In the genomic region with DNA sequence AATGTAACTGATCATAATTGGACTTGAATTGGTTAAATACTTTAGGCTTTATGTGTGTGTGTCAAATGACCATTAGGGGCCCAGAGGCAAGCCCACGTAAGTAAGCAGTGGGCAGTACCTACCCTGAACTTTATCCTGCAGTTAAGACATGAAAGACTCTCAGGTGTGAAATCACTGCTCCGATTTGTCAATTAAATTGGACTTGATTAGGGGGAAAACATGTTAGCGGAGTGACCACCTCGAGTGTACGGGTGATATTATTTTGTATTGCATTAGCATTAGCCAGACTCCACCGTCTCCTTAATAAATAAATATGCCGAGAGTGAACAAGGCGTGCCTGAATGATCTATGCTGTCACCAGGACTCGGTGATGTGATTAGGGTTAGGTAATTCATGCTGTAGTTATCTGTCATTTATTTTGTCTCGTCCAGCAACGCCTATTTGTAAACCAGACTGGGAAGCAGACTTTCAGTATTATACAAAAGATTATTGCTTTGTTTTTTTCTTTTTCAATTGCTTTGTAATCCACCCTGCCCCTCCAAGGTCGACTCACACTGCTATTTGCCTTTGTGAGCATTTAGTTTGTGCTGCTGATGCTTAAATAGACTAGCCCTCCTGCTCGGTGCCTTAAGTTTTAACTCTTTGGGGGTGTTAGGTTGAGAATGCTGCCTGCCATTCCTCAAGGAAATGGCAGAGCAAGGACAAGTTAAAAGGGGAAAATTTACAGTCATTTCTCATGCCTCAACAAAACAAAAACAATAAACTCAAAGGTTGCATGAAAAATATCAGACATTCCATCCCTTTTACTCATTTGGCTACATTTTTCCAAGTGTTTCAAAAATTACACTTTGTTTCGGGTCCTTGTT, we compare ENCODE assay signal across 8 cellular contexts. TPM values are rescaled to one million over a fixed set of nuclear protein-coding genes. Genes with fewer than 3 reads are reported as not detected.
DNase-seq lines count a peak whose midpoint lies in the region; ATAC-seq and TF ChIP-seq lines count a peak whose summit lies in the region.

No MANE protein-coding gene starts in this region.

- no peaks in the 10 kb centered on the region for H3K9me3 Mint-ChIP-seq in naive thymus-derived CD4-positive, alpha-beta T cell
- peaks cover 0 to 5% (median 0%) of the 10 kb centered on the region in 6 donors for H3K9me3 Mint-ChIP-seq in immature natural killer cell

- H3K27ac ChIP-seq in BLaER1, result no peak overlapping the region
- peak overlapping the region; percentile 7; the same call in 1 of the 2 replicates for H3K27ac ChIP-seq in HUES6 (ENCODE audit: low read depth, low read length)
- peak overlapping the region; percentile 54 to 86 for H3K27ac ChIP-seq in coronary artery
- no peak overlapping the region for H3K27ac ChIP-seq in naive thymus-derived CD4-positive, alpha-beta T cell (ENCODE audit: low read depth, low read length)
- H3K27ac ChIP-seq in MM.1S (ENCODE audit: low read length), result no peak overlapping the region

- H2AFZ ChIP-seq in MM.1S (ENCODE audit: low read length), result no peak overlapping the region

- intact Hi-C loops in naive thymus-derived CD4-positive, alpha-beta T cell (cut with micrococcal nuclease), result loop anchor here in 1 of 2 donors (5.0 to 10.0 kb wide), 4 partner anchors 72 to 365 kb away; no protein-coding TSS in a partner anchor

- H3K4me3 Mint-ChIP-seq in naive thymus-derived CD4-positive, alpha-beta T cell, result peak overlapping the region in 9 of 10 donors; percentile 79 to 94 (median 87)
- H3K4me3 Mint-ChIP-seq in immature natural killer cell, result peak overlapping the region in 2 of 5 donors; percentile 36 to 72

- no peaks in the 10 kb centered on the region for H3K9me2 ChIP-seq in MM.1S (replicated peaks; ENCODE audit: insufficient read depth, low read length)

- POLR2A ChIA-PET in naive thymus-derived CD4-positive, alpha-beta T cell (lab: Charles Lee), result no interaction called here

- H3K9ac ChIP-seq in BLaER1 (peak overlapping the region; percentile 76), HUES6 (ENCODE audit: low read length) (peak overlapping the region; percentile 60), MM.1S (ENCODE audit: low read length) (no peak overlapping the region)

- H3F3A ChIP-seq in MM.1S (ENCODE audit: insufficient read depth, low read length), result no peaks in the 10 kb centered on the region

- no peaks in the 10 kb centered on the region for H3K9me3 ChIP-seq in BLaER1
- H3K9me3 ChIP-seq in HUES6 (ENCODE audit: control insufficient read depth, insufficient read depth, low read depth, low read length), result no peaks in the 10 kb centered on the region
- H3K9me3 ChIP-seq in naive thymus-derived CD4-positive, alpha-beta T cell (ENCODE audit: control insufficient read depth in 2 of 3, low read length in 3 of 3), result no peaks in the 10 kb centered on the region
- H3K9me3 ChIP-seq in MM.1S (replicated peaks; ENCODE audit: insufficient read depth, low read length), result no peaks in the 10 kb centered on the region

- H3K4me2 ChIP-seq in BLaER1, result peak overlapping the region; percentile 95
- H3K4me2 ChIP-seq in MM.1S (ENCODE audit: low read depth, low read length), result no peak overlapping the region

- peak overlapping the region in 2 of 9 donors; percentile 9 to 78 for H3K27ac Mint-ChIP-seq in naive thymus-derived CD4-positive, alpha-beta T cell
- H3K27ac Mint-ChIP-seq in immature natural killer cell, result no peak overlapping the region

- CTCF ChIA-PET in naive thymus-derived CD4-positive, alpha-beta T cell (lab: Charles Lee), result no interaction called here

- TF ChIP-seq CTCF in coronary artery (IDR thresholded peaks at IDR 0.05), result no peak
- TF ChIP-seq CTCF in MM.1S (IDR thresholded peaks at IDR 0.05; ENCODE audit: low read length), result no peak

- H3K27me3 Mint-ChIP-seq in naive thymus-derived CD4-positive, alpha-beta T cell, result peaks cover 17 to 42% (median 27%) of the 10 kb centered on the region in 5 donors
- peaks cover 2 to 10% (median 4%) of the 10 kb centered on the region in 3 donors for H3K27me3 Mint-ChIP-seq in immature natural killer cell (ENCODE audit: low read depth in 3 of 3)

- H3K27me3 ChIP-seq in BLaER1 (no peaks in the 10 kb centered on the region), HUES6 (ENCODE audit: control insufficient read depth, insufficient read depth, low read length) (no peaks in the 10 kb centered on the region), MM.1S (replicated peaks; ENCODE audit: insufficient read depth, low read length) (no peaks in the 10 kb centered on the region)
- H3K27me3 ChIP-seq in naive thymus-derived CD4-positive, alpha-beta T cell (ENCODE audit: control insufficient read depth in 2 of 2, insufficient read depth in 2 of 2, low read length in 2 of 2), result no peaks in the 10 kb centered on the region

- H3K36me3 Mint-ChIP-seq in naive thymus-derived CD4-positive, alpha-beta T cell, result peaks cover 0 to 2% (median 0%) of the 10 kb centered on the region in 5 donors
- no peaks in the 10 kb centered on the region for H3K36me3 Mint-ChIP-seq in immature natural killer cell

- no peaks in the 10 kb centered on the region for H3K79me2 ChIP-seq in MM.1S (ENCODE audit: low read length)

- no peak for DNase-seq in coronary artery (ENCODE audit: low spot score)
- no peak for DNase-seq in naive thymus-derived CD4-positive, alpha-beta T cell
- DNase-seq in NCI-H345 treated with DMSO at 0.1 percent for 48 hours (lab: John Stamatoyannopoulos, UW; ENCODE audit: unreplicated experiment), result no peak
- DNase-seq in MM.1S, result no peak
- DNase-seq in immature natural killer cell, result no peak

- peaks cover 48% of the 10 kb centered on the region for H3K4me1 ChIP-seq in BLaER1
- H3K4me1 ChIP-seq in HUES6 (ENCODE audit: control insufficient read depth, insufficient read depth, low read length), result peaks cover 40% of the 10 kb centered on the region
- H3K4me1 ChIP-seq in naive thymus-derived CD4-positive, alpha-beta T cell (ENCODE audit: control insufficient read depth in 2 of 2, insufficient read depth in 2 of 2, low read length in 2 of 2), result no peaks in the 10 kb centered on the region
- no peaks in the 10 kb centered on the region for H3K4me1 ChIP-seq in MM.1S (ENCODE audit: low read length)

- H3K4me1 Mint-ChIP-seq in naive thymus-derived CD4-positive, alpha-beta T cell, result peaks cover 17 to 43% (median 31%) of the 10 kb centered on the region in 7 donors
- H3K4me1 Mint-ChIP-seq in immature natural killer cell, result peaks cover 14 to 19% of the 10 kb centered on the region in 2 donors

- H3K4me3 ChIP-seq in BLaER1 (peak overlapping the region; percentile 71), HUES6 (ENCODE audit: low read depth, low read length) (peak overlapping the region; percentile 58), coronary artery (peak overlapping the region; percentile 85), MM.1S (ENCODE audit: low read length) (no peak overlapping the region)
- no peak overlapping the region for H3K4me3 ChIP-seq in naive thymus-derived CD4-positive, alpha-beta T cell (ENCODE audit: low read length)

- ATAC-seq in naive thymus-derived CD4-positive, alpha-beta T cell, result no peak
- no peak for ATAC-seq in HG03108 (IDR thresholded peaks at IDR 0.05; ENCODE audit: unreplicated experiment)

- H4K20me1 ChIP-seq in BLaER1, result no peaks in the 10 kb centered on the region
- no peaks in the 10 kb centered on the region for H4K20me1 ChIP-seq in MM.1S (ENCODE audit: insufficient read depth, low read length)

- H3K36me3 ChIP-seq in BLaER1, result no peaks in the 10 kb centered on the region
- no peaks in the 10 kb centered on the region for H3K36me3 ChIP-seq in HUES6 (ENCODE audit: control insufficient read depth, insufficient read depth, low read length)
- H3K36me3 ChIP-seq in naive thymus-derived CD4-positive, alpha-beta T cell (ENCODE audit: control insufficient read depth in 2 of 3, insufficient read depth in 3 of 3, low read length in 3 of 3), result no peaks in the 10 kb centered on the region
- H3K36me3 ChIP-seq in MM.1S (replicated peaks; ENCODE audit: insufficient read depth, low read length), result no peaks in the 10 kb centered on the region

RNA-seq across cellular contexts. Expression of gene RBMS3, which starts 1.8 kb away (rescaled TPM):
- total RNA-seq in naive thymus-derived CD4-positive, alpha-beta T cell, result 1 to 10 TPM in 2 of 5 experiments, under 1 TPM in 3; 0.16 to 4.9 (median 0.89) TPM
- polyA plus RNA-seq in naive thymus-derived CD4-positive, alpha-beta T cell, result under 1 TPM; 0.15 to 0.33 TPM
- not detected for polyA plus RNA-seq in immature natural killer cell

Comparison
In these comparisons a context has a peak if more than half of its experiments do, and no peak if none do; other contexts are left out.
1. H3K27ac ChIP-seq: peak in HUES6 (single experiment) and coronary artery (2 of 2); none in BLaER1 (single experiment), naive thymus-derived CD4-positive, alpha-beta T cell (single experiment) and MM.1S (single experiment).
2. H3K4me3 ChIP-seq: peak in BLaER1 (single experiment), HUES6 (single experiment) and coronary artery (single experiment); none in naive thymus-derived CD4-positive, alpha-beta T cell (single experiment) and MM.1S (single experiment).